ENCODE assay signal across 2 cellular contexts in the genomic region with DNA sequence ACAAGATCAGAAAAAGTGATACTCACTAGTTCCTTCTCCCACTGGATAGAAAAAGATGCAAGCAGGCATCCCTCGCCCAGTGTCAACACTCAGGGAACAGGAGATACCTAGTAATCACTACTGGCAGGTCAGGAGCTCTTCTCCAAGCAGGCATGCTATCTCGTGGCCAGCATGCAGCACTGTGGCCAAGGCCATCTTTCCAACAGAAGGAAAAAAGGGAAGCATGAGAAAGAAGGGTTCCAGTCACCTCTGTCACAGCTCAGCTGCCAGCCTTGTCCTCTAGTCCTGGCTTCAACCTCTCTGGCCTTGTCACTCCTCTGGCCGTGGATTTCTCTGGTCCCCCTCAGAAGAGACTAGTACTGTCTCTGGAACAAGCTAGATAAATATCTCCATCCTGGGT.
TF ChIP-seq lines count a peak whose summit lies in the region.

No MANE protein-coding gene starts in this region.

TF ChIP-seq in GM23338, 12 proteins besides CTCF, POLR2A, EP300 and RAD21 (continued from another document):
- TF ChIP-seq ZNF462 (CRISPR knock-in tag; IDR thresholded peaks at IDR 0.05) = no peak
- no peak for TF ChIP-seq EZH2 (IDR thresholded peaks at IDR 0.05; ENCODE audit: low read depth, unreplicated experiment)
- TF ChIP-seq JUNB (IDR thresholded peaks at IDR 0.05; ENCODE audit: unreplicated experiment) = no peak
- TF ChIP-seq, protein P1, sequence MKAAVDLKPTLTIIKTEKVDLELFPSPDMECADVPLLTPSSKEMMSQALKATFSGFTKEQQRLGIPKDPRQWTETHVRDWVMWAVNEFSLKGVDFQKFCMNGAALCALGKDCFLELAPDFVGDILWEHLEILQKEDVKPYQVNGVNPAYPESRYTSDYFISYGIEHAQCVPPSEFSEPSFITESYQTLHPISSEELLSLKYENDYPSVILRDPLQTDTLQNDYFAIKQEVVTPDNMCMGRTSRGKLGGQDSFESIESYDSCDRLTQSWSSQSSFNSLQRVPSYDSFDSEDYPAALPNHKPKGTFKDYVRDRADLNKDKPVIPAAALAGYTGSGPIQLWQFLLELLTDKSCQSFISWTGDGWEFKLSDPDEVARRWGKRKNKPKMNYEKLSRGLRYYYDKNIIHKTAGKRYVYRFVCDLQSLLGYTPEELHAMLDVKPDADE (IDR thresholded peaks at IDR 0.05) = no peak

TF ChIP-seq in endothelial cell of umbilical vein, 7 proteins besides CTCF, POLR2A, EP300 and RAD21 (continued from another document):
- no peak for TF ChIP-seq MAX (IDR thresholded peaks at IDR 0.05; ENCODE audit: insufficient read depth, insufficient read length)
